33 cellular contexts compared by ENCODE assay signal in the genomic region with DNA sequence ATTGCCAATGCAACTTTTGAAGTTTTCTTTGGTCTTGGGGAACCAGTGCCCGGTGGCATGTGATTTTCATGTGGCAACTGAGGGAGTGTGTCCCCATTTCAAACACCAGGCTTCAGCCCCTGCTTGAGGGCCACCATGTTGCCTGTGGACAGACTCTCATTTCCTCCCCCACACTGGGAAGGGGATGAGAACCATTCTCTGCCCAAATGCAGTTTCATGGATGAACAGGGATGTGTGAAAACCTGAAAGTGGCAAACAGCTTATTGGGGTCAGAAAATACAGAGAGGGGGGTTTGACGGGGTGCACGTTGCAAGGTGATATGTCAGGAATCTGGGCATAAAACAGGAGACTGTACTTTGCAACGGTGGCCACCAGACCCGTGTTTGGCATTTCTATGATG. TPM values are rescaled to one million over a fixed set of nuclear protein-coding genes. Genes with fewer than 3 reads are reported as not detected.
"Had no signal": no experiment of that assay in that cellular context is flagged by ENCODE, and none has a peak within 500 bp of the region (broad histone marks: within the 10 kb centered on the region; RNA-seq: fewer than 3 reads in every experiment).

No MANE protein-coding gene starts in this region.

- H3K4me3 Mint-ChIP-seq: central memory CD8-positive, alpha-beta T cell; immature natural killer cell; memory B cell; mesothelial cell of epicardium; naive B cell; natural killer cell treated with Interleukin-12 subunit alpha and Interleukin-12 subunit beta and Interleukin-15 and Interleukin-18, amount 100 ng/mL, for 72 hours; neural crest cell; stimulated activated effector memory CD8-positive, alpha-beta T cell treated with anti-CD3 and anti-CD28 coated beads, Interleukin-12 subunit alpha, Interleukin-12 subunit beta, amount 100 ng/mL, for 72 hours had no signal

- H3K4me3 ChIP-seq: gastroesophageal sphincter, heart right ventricle, lung, mucosa of descending colon, prostate gland, right atrium auricular region, smooth muscle cell, stomach, thoracic aorta, transverse colon, upper lobe of right lung, uterus had no signal

- H3K4me1 ChIP-seq: foreskin keratinocyte, parathyroid adenoma, prostate gland, uterus had no signal

- H3K9me3 ChIP-seq: gastroesophageal sphincter, mucosa of descending colon, prostate gland, right atrium auricular region, stomach, thoracic aorta, transverse colon, upper lobe of right lung, uterus had no signal

- H3K27ac Mint-ChIP-seq: immature natural killer cell; memory B cell; mesothelial cell of epicardium; naive B cell; natural killer cell treated with Interleukin-12 subunit alpha and Interleukin-12 subunit beta and Interleukin-15 and Interleukin-18, amount 100 ng/mL, for 72 hours; stimulated activated effector memory CD8-positive, alpha-beta T cell treated with anti-CD3 and anti-CD28 coated beads, Interleukin-12 subunit alpha, Interleukin-12 subunit beta, amount 100 ng/mL, for 72 hours had no signal

- ATAC-seq: esophagus mucosa; foreskin keratinocyte; gastroesophageal sphincter; heart right ventricle; mucosa of descending colon; natural killer cell treated with Interleukin-12 subunit alpha and Interleukin-12 subunit beta and Interleukin-15 and Interleukin-18, amount 100 ng/mL, for 72 hours; sciatic nerve; stimulated activated effector memory CD8-positive, alpha-beta T cell treated with anti-CD3 and anti-CD28 coated beads, Interleukin-12 subunit alpha, Interleukin-12 subunit beta, amount 100 ng/mL, for 72 hours; upper lobe of right lung had no signal

- H3K9me3 Mint-ChIP-seq: central memory CD8-positive, alpha-beta T cell; immature natural killer cell; naive B cell; natural killer cell treated with Interleukin-12 subunit alpha and Interleukin-12 subunit beta and Interleukin-15 and Interleukin-18, amount 100 ng/mL, for 72 hours; stimulated activated effector memory CD8-positive, alpha-beta T cell treated with anti-CD3 and anti-CD28 coated beads, Interleukin-12 subunit alpha, Interleukin-12 subunit beta, amount 100 ng/mL, for 72 hours had no signal

- H3K27me3 ChIP-seq: foreskin keratinocyte, gastroesophageal sphincter, heart right ventricle, right atrium auricular region, stomach, transverse colon, upper lobe of right lung, uterus had no signal

- H3K27ac ChIP-seq: epithelial cell of prostate, foreskin keratinocyte, gastroesophageal sphincter, parathyroid adenoma, prostate gland, stomach, thoracic aorta, transverse colon, upper lobe of right lung, uterus had no signal

- H3K36me3 ChIP-seq: thoracic aorta, transverse colon, uterus had no signal

- H3K9ac ChIP-seq: parathyroid adenoma had no signal

- DNase-seq: cortex of kidney; effector CD4-positive, alpha-beta T cell; foreskin keratinocyte; heart right ventricle; hippocampal formation; immature natural killer cell; mucosa of descending colon; naive B cell; stimulated activated CD4-positive, alpha-beta T cell treated with anti-CD3 and anti-CD28 coated beads, Interleukin-2, amount 100 ng/mL, for 24 hours; stimulated activated CD4-positive, alpha-beta T cell treated with anti-CD3 and anti-CD28 coated beads, Interleukin-4, amount 100 ng/mL, for 24 hours; stimulated activated naive CD4-positive, alpha-beta T cell treated with Interleukin-2 at 50 U/mL for 16 hours; stomach; transverse colon; upper lobe of right lung; uterus had no signal

- H3K36me3 Mint-ChIP-seq: immature natural killer cell; memory B cell; mesothelial cell of epicardium; naive B cell; natural killer cell treated with Interleukin-12 subunit alpha and Interleukin-12 subunit beta and Interleukin-15 and Interleukin-18, amount 100 ng/mL, for 72 hours; stimulated activated effector memory CD8-positive, alpha-beta T cell treated with anti-CD3 and anti-CD28 coated beads, Interleukin-12 subunit alpha, Interleukin-12 subunit beta, amount 100 ng/mL, for 72 hours had no signal

RNA-seq across cellular contexts. Expression of a gene that starts 6.3 kb away (rescaled TPM):
- total RNA-seq: foreskin keratinocyte; mesothelial cell of epicardium; natural killer cell treated with Interleukin-12 subunit alpha and Interleukin-12 subunit beta and Interleukin-15 and Interleukin-18, amount 100 ng/mL, for 72 hours; osteoblast; smooth muscle cell had no signal
- polyA plus RNA-seq: foreskin keratinocyte, immature natural killer cell, keratinocyte, smooth muscle cell had no signal

RNA-seq across cellular contexts. Expression of a gene that starts 33.9 kb away (rescaled TPM):
- total RNA-seq: natural killer cell treated with Interleukin-12 subunit alpha and Interleukin-12 subunit beta and Interleukin-15 and Interleukin-18, amount 100 ng/mL, for 72 hours had no signal
- polyA plus RNA-seq: immature natural killer cell had no signal
